ENCODE assay signal across 1 cellular context in the genomic region with DNA sequence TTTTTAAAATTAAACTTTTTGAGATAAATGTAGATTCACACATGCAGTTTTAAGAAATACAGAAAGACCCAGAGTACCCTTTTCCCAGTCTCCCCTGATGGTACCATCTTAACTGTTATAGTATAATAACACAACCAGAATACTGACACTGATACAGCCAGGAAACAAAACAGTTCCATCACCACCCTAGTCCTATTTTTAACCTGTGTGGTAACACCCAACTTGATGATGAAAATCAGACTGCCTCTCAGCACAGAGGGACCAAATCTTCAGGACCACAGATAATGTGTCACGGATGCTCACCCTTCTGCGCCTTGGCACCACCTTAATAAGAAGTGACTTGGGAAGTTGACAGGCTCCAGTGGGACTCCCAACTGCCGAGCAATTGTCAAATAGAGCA.
TF ChIP-seq lines count a peak whose summit lies in the region.

No MANE protein-coding gene starts in this region.

TF ChIP-seq in K562, 482 proteins besides CTCF, POLR2A, EP300 and RAD21 (continued from another document):
- TF ChIP-seq, protein P1, sequence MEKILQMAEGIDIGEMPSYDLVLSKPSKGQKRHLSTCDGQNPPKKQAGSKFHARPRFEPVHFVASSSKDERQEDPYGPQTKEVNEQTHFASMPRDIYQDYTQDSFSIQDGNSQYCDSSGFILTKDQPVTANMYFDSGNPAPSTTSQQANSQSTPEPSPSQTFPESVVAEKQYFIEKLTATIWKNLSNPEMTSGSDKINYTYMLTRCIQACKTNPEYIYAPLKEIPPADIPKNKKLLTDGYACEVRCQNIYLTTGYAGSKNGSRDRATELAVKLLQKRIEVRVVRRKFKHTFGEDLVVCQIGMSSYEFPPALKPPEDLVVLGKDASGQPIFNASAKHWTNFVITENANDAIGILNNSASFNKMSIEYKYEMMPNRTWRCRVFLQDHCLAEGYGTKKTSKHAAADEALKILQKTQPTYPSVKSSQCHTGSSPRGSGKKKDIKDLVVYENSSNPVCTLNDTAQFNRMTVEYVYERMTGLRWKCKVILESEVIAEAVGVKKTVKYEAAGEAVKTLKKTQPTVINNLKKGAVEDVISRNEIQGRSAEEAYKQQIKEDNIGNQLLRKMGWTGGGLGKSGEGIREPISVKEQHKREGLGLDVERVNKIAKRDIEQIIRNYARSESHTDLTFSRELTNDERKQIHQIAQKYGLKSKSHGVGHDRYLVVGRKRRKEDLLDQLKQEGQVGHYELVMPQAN (IDR thresholded peaks at IDR 0.05; ENCODE audit: borderline replicate concordance): no peak
- TF ChIP-seq DPF2 (IDR thresholded peaks at IDR 0.05): no peak
- TF ChIP-seq KHSRP (IDR thresholded peaks at IDR 0.05): no peak
- TF ChIP-seq MAZ (CRISPR knock-in tag; conservative IDR thresholded peaks at IDR 0.05 in 1 of 2, IDR thresholded peaks at IDR 0.05 in 1 of 2): no peak
- no peak for TF ChIP-seq TEAD4 (IDR thresholded peaks at IDR 0.05; ENCODE audit: low read length)
- no peak for TF ChIP-seq TEAD4 (CRISPR knock-in tag; IDR thresholded peaks at IDR 0.05; ENCODE audit: borderline replicate concordance)
TF ChIP-seq in K562: peak in this region for 0.
